ENCODE assay signal across 9 cellular contexts in genomic region chr3:105686324-105686897, GRCh38.
DNase-seq lines count a peak whose midpoint lies in the region; ATAC-seq, FAIRE-seq and TF ChIP-seq lines count a peak whose summit lies in the region.
"Had no signal": no experiment of that assay in that cellular context is flagged by ENCODE, and none has a peak within 500 bp of the region (broad histone marks: within the 10 kb centered on the region; RNA-seq: fewer than 3 reads in every experiment).

No MANE protein-coding gene starts in this region.

- H3K9ac ChIP-seq in OCI-LY3 (ENCODE audit: low read length) = peak overlapping the region; percentile 52

- H3K79me2 ChIP-seq in OCI-LY3 (ENCODE audit: low read length) = no peaks in the 10 kb centered on the region

- intact Hi-C loops in pancreas (cut with DNase I) = loop anchor here in 1 of 3 donors (10.0 kb wide), 1 partner anchor 918 kb away; no protein-coding TSS in a partner anchor

- H3K4me2 ChIP-seq in OCI-LY3 (ENCODE audit: low read length) = peak overlapping the region; percentile 78

- H2AFZ ChIP-seq in OCI-LY3 (ENCODE audit: low read depth, low read length) = 0 out of 2 replicates have a peak overlapping the region, but pooled peaks have one; percentile 27

- H3K9me3 ChIP-seq in AG04450 (ENCODE audit: control insufficient read depth, insufficient read depth, low read length) (no peaks in the 10 kb centered on the region), OCI-LY3 (ENCODE audit: insufficient read depth, low read length) (no peaks in the 10 kb centered on the region), pancreas (no peaks in the 10 kb centered on the region), MG63 (no peaks in the 10 kb centered on the region)
- H3K9me3 ChIP-seq: neutrophil had no signal

- POLR2A ChIA-PET in AG04450 (lab: Yijun Ruan, JAX) (no interaction called here), GM10248 (lab: Yijun Ruan, JAX) (no interaction called here)

- TF ChIP-seq CTCF in AG04450 (IDR thresholded peaks at IDR 0.05; ENCODE audit: low read depth, low read length) (peak; percentile 79), GM10248 (IDR thresholded peaks at IDR 0.05; ENCODE audit: control extremely low read depth, extremely low read depth, low read depth, missing control alignments) (peak; percentile 40), OCI-LY3 (IDR thresholded peaks at IDR 0.05; ENCODE audit: low read depth, low read length) (peak; percentile 87), epithelial cell of esophagus (IDR thresholded peaks at IDR 0.05; ENCODE audit: insufficient read depth, low read depth, low read length, missing control alignments) (peak; percentile 71), pancreas (IDR thresholded peaks at IDR 0.05) (peak; percentile 12 to 49 (median 45))

- no peak overlapping the region for H3K4me3 ChIP-seq in AG04450 (ENCODE audit: low read depth, low read length)
- peak overlapping the region; percentile 56 for H3K4me3 ChIP-seq in OCI-LY3 (ENCODE audit: low read length)
- no peak overlapping the region for H3K4me3 ChIP-seq in epithelial cell of esophagus (ENCODE audit: low read length)
- H3K4me3 ChIP-seq in pancreas = no peak overlapping the region
- H3K4me3 ChIP-seq in MG63 = no peak overlapping the region

- no peaks in the 10 kb centered on the region for H4K20me1 ChIP-seq in OCI-LY3 (ENCODE audit: insufficient read depth, low read length)

- ATAC-seq in pancreas = peak in 3 of 4 donors; percentile 65 to 71 (median 67)

- CTCF ChIA-PET in AG04450 (lab: Charles Lee) (interaction anchor here (0.6 to 3.2 kb wide), 3 partner anchors 623 to 1379 kb away, joined by 3 to 18 read pairs (median 5); no protein-coding TSS in a partner anchor), GM10248 (lab: Yijun Ruan, JAX) (interaction anchor here (0.7 to 1.1 kb wide), 5 partner anchors 11 to 923 kb away, joined by 3 read pairs; no protein-coding TSS in a partner anchor)

- H3K4me1 ChIP-seq in OCI-LY3 (ENCODE audit: low read length) = peaks cover 7% of the 10 kb centered on the region
- H3K4me1 ChIP-seq in pancreas = peaks cover 0 to 9% (median 3%) of the 10 kb centered on the region in 3 donors

- WGBS in pancreas, 2 donors = 29 to 39% methylated on average over 2 of the region's 2 CpGs

- H3K27me3 ChIP-seq in AG04450 (ENCODE audit: control insufficient read depth, insufficient read depth, low read length) = no peaks in the 10 kb centered on the region
- H3K27me3 ChIP-seq in OCI-LY3 (ENCODE audit: low read depth, low read length) = no peaks in the 10 kb centered on the region
- H3K27me3 ChIP-seq in pancreas = no peaks in the 10 kb centered on the region
- no peaks in the 10 kb centered on the region for H3K27me3 ChIP-seq in MG63
- H3K27me3 ChIP-seq: neutrophil had no signal

- H3K36me3 ChIP-seq in OCI-LY3 (replicated peaks; ENCODE audit: low read depth, low read length) (no peaks in the 10 kb centered on the region), pancreas (peaks cover 0 to under 1% (median 0%) of the 10 kb centered on the region in 3 donors), MG63 (no peaks in the 10 kb centered on the region; the same call in 1 of the 2 replicates)

- DNase-seq in AG04450 (ENCODE audit: low read depth, low spot score) (peak; percentile 2), GM10248 (ENCODE audit: extremely low spot score) (peak; percentile 31), epithelial cell of esophagus (ENCODE audit: low read depth) (peak; percentile 20), pancreas (no peak), DMS79 treated with DMSO at 0.1 percent for 48 hours (lab: John Stamatoyannopoulos, UW) (no peak), NCI-H345 treated with DMSO at 0.1 percent for 48 hours (lab: John Stamatoyannopoulos, UW; ENCODE audit: unreplicated experiment) (no peak), MG63 (no peak)

- peak; percentile 93 for FAIRE-seq in pancreas (lab: Jason Lieb, UNC)

- H3K27ac ChIP-seq in AG04450 (ENCODE audit: low read depth, low read length) = no peak overlapping the region
- H3K27ac ChIP-seq in OCI-LY3 (ENCODE audit: low read length) = no peak overlapping the region
- no peak overlapping the region for H3K27ac ChIP-seq in pancreas
- H3K27ac ChIP-seq: neutrophil had no signal

Comparison
In these comparisons a context has a peak if more than half of its experiments do, and no peak if none do; other contexts are left out.
1. DNase-seq: peak in AG04450 (single experiment), GM10248 (single experiment) and epithelial cell of esophagus (single experiment); none in pancreas (0 of 6), DMS79 treated with DMSO at 0.1 percent for 48 hours (single experiment), NCI-H345 treated with DMSO at 0.1 percent for 48 hours (single experiment) and MG63 (single experiment).
2. Peak in every context shown above with its lines, with median percentiles within 50 percentile points of each other: CTCF ChIP-seq.